13 cellular contexts compared by ENCODE assay signal in genomic region chr11:16494918-16495691, GRCh38.
"Had no signal": no experiment of that assay in that cellular context is flagged by ENCODE, and none has a peak within 500 bp of the region (broad histone marks: within the 10 kb centered on the region; RNA-seq: fewer than 3 reads in every experiment).

No MANE protein-coding gene starts in this region.

- DNase-seq: effector memory CD4-positive, alpha-beta T cell; mesendoderm; naive B cell; occipital lobe; pancreas; small intestine; stimulated activated CD4-positive, alpha-beta T cell treated with anti-CD3 and anti-CD28 coated beads, Interleukin-12 subunit alpha, Interleukin-12 subunit beta, amount 100 ng/mL, for 4 hours; stimulated activated naive CD4-positive, alpha-beta T cell; stomach; substantia nigra; transverse colon had no signal

- H3K27ac ChIP-seq: pancreas, stomach, thoracic aorta, transverse colon had no signal

- H3K4me3 ChIP-seq: pancreas, stomach, thoracic aorta, transverse colon had no signal

- H3K27me3 ChIP-seq: pancreas, stomach, transverse colon had no signal

- H3K36me3 ChIP-seq: pancreas, stomach, thoracic aorta, transverse colon had no signal

- H3K4me1 ChIP-seq: pancreas, stomach, transverse colon had no signal

- H3K9me3 ChIP-seq: pancreas, stomach, thoracic aorta, transverse colon had no signal

- ATAC-seq: esophagus mucosa, pancreas had no signal
